ENCODE assay signal across 1 cellular context in genomic region chr20:50929299-50930138, GRCh38.
TF ChIP-seq lines count a peak whose summit lies in the region.

No MANE protein-coding gene starts in this region.

TF ChIP-seq in HepG2, 621 proteins besides CTCF, POLR2A, EP300 and RAD21 (continued from another document and continues in another):
- peak; percentile 84 for TF ChIP-seq ZSCAN25 (CRISPR knock-in tag; IDR thresholded peaks at IDR 0.05)
- TF ChIP-seq SATB2 (CRISPR knock-in tag; IDR thresholded peaks at IDR 0.05), result no peak
- peak; percentile 97 for TF ChIP-seq MIXL1 (CRISPR knock-in tag; IDR thresholded peaks at IDR 0.05)
- TF ChIP-seq, protein P1, sequence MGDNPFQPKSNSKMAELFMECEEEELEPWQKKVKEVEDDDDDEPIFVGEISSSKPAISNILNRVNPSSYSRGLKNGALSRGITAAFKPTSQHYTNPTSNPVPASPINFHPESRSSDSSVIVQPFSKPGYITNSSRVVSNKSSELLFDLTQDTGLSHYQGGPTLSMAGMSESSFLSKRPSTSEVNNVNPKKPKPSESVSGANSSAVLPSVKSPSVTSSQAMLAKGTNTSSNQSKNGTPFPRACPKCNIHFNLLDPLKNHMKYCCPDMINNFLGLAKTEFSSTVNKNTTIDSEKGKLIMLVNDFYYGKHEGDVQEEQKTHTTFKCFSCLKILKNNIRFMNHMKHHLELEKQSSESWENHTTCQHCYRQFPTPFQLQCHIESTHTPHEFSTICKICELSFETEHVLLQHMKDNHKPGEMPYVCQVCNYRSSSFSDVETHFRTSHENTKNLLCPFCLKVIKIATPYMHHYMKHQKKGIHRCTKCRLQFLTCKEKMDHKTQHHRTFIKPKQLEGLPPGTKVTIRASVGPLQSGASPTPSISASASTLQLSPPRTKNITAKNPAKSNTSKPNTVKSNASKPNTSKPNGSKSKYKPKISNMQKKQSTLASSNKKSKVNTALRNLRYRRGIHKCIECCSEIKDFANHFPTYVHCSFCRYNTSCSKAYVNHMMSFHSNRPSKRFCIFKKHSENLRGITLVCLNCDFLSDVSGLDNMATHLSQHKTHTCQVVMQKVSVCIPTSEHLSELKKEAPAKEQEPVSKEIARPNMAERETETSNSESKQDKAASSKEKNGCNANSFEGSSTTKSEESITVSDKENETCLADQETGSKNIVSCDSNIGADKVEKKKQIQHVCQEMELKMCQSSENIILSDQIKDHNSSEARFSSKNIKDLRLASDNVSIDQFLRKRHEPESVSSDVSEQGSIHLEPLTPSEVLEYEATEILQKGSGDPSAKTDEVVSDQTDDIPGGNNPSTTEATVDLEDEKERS (CRISPR knock-in tag; IDR thresholded peaks at IDR 0.05), result peak; percentile 97
- peak; percentile 90 for TF ChIP-seq KDM1A (CRISPR knock-in tag; IDR thresholded peaks at IDR 0.05)
- peak; percentile 97 for TF ChIP-seq HNF1B (CRISPR knock-in tag; IDR thresholded peaks at IDR 0.05)
- no peak for TF ChIP-seq SKIL (CRISPR knock-in tag; IDR thresholded peaks at IDR 0.05; ENCODE audit: borderline replicate concordance)
- no peak for TF ChIP-seq PCBP2 (optimal IDR thresholded peaks at IDR 0.05; ENCODE audit: low read depth, low read length, poor library complexity, severe bottlenecking)
- TF ChIP-seq SMARCC2 (IDR thresholded peaks at IDR 0.05), result 0 out of 2 replicates have a peak, but pooled peaks have one; percentile 33
- peak; percentile 93 for TF ChIP-seq FOXK1 (CRISPR knock-in tag; IDR thresholded peaks at IDR 0.05; ENCODE audit: borderline replicate concordance, low read depth)
- peak; percentile 82; the same call in 1 of the 2 replicates for TF ChIP-seq BORCS8-MEF2B (CRISPR knock-in tag; IDR thresholded peaks at IDR 0.05)
- no peak; the same call in 1 of the 2 replicates for TF ChIP-seq ZZZ3 (CRISPR knock-in tag; IDR thresholded peaks at IDR 0.05; ENCODE audit: borderline replicate concordance)
- no peak for TF ChIP-seq POLR2AphosphoS5 (IDR thresholded peaks at IDR 0.05; ENCODE audit: low read depth, low read length)
- TF ChIP-seq SCMH1 (CRISPR knock-in tag; IDR thresholded peaks at IDR 0.05; ENCODE audit: borderline replicate concordance), result no peak
- TF ChIP-seq ZNF567 (CRISPR knock-in tag; IDR thresholded peaks at IDR 0.05; ENCODE audit: borderline replicate concordance), result no peak
- no peak for TF ChIP-seq ZNF296 (CRISPR knock-in tag; conservative IDR thresholded peaks at IDR 0.05)
- TF ChIP-seq, protein P2, sequence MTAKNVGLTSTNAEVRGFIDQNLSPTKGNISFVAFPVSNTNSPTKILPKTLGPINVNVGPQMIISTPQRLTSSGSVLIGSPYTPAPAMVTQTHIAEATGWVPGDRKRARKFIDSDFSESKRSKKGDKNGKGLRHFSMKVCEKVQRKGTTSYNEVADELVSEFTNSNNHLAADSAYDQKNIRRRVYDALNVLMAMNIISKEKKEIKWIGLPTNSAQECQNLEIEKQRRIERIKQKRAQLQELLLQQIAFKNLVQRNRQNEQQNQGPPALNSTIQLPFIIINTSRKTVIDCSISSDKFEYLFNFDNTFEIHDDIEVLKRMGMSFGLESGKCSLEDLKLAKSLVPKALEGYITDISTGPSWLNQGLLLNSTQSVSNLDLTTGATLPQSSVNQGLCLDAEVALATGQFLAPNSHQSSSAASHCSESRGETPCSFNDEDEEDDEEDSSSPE (CRISPR knock-in tag; IDR thresholded peaks at IDR 0.05), result peak; percentile 72
- TF ChIP-seq U2AF2 (IDR thresholded peaks at IDR 0.05; ENCODE audit: low read depth, low read length), result no peak
- no peak for TF ChIP-seq GPN1 (CRISPR knock-in tag; IDR thresholded peaks at IDR 0.05; ENCODE audit: borderline replicate concordance)
- peak; percentile 99 for TF ChIP-seq ZNF614 (CRISPR knock-in tag; IDR thresholded peaks at IDR 0.05; ENCODE audit: borderline replicate concordance)
- peak; percentile 90 for TF ChIP-seq ZFX (CRISPR knock-in tag; IDR thresholded peaks at IDR 0.05; ENCODE audit: low read depth)
- peak; percentile 95; the same call in 1 of the 2 replicates for TF ChIP-seq ZNF788 (CRISPR knock-in tag; IDR thresholded peaks at IDR 0.05; ENCODE audit: borderline replicate concordance)
- no peak for TF ChIP-seq ZNF207 (IDR thresholded peaks at IDR 0.05; ENCODE audit: borderline replicate concordance)
- TF ChIP-seq, protein P3, sequence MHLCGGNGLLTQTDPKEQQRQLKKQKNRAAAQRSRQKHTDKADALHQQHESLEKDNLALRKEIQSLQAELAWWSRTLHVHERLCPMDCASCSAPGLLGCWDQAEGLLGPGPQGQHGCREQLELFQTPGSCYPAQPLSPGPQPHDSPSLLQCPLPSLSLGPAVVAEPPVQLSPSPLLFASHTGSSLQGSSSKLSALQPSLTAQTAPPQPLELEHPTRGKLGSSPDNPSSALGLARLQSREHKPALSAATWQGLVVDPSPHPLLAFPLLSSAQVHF (CRISPR knock-in tag; IDR thresholded peaks at IDR 0.05), result no peak
- TF ChIP-seq KDM5B (CRISPR knock-in tag; IDR thresholded peaks at IDR 0.05; ENCODE audit: borderline replicate concordance), result peak; percentile 74; the same call in 1 of the 2 replicates
- peak; percentile 76; the same call in 1 of the 2 replicates for TF ChIP-seq ZNF891 (CRISPR knock-in tag; IDR thresholded peaks at IDR 0.05)
- TF ChIP-seq, protein P4, sequence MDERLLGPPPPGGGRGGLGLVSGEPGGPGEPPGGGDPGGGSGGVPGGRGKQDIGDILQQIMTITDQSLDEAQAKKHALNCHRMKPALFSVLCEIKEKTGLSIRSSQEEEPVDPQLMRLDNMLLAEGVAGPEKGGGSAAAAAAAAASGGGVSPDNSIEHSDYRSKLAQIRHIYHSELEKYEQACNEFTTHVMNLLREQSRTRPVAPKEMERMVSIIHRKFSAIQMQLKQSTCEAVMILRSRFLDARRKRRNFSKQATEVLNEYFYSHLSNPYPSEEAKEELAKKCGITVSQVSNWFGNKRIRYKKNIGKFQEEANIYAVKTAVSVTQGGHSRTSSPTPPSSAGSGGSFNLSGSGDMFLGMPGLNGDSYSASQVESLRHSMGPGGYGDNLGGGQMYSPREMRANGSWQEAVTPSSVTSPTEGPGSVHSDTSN (CRISPR knock-in tag; IDR thresholded peaks at IDR 0.05), result no peak
- no peak for TF ChIP-seq PRMT3 (CRISPR knock-in tag; IDR thresholded peaks at IDR 0.05; ENCODE audit: borderline replicate concordance, low read depth)
- TF ChIP-seq THAP9 (CRISPR knock-in tag; IDR thresholded peaks at IDR 0.05; ENCODE audit: borderline replicate concordance), result peak; percentile 78; the same call in 1 of the 2 replicates
- TF ChIP-seq NR2C2 (CRISPR knock-in tag; IDR thresholded peaks at IDR 0.05; ENCODE audit: borderline replicate concordance), result peak; percentile 54; the same call in 1 of the 2 replicates
- peak; percentile 78 for TF ChIP-seq TBL1XR1 (IDR thresholded peaks at IDR 0.05; ENCODE audit: borderline replicate concordance, low read length, partially characterized antibody)
- no peak for TF ChIP-seq ZNF256 (CRISPR knock-in tag; conservative IDR thresholded peaks at IDR 0.05)
- TF ChIP-seq SOX6 (IDR thresholded peaks at IDR 0.05), result no peak
- TF ChIP-seq SOX6 (CRISPR knock-in tag; IDR thresholded peaks at IDR 0.05), result peak; percentile 78
- TF ChIP-seq, protein P5, sequence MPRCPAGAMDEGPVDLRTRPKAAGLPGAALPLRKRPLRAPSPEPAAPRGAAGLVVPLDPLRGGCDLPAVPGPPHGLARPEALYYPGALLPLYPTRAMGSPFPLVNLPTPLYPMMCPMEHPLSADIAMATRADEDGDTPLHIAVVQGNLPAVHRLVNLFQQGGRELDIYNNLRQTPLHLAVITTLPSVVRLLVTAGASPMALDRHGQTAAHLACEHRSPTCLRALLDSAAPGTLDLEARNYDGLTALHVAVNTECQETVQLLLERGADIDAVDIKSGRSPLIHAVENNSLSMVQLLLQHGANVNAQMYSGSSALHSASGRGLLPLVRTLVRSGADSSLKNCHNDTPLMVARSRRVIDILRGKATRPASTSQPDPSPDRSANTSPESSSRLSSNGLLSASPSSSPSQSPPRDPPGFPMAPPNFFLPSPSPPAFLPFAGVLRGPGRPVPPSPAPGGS (CRISPR knock-in tag; IDR thresholded peaks at IDR 0.05), result peak; percentile 68
- TF ChIP-seq ZNF766 (CRISPR knock-in tag; IDR thresholded peaks at IDR 0.05; ENCODE audit: borderline replicate concordance), result no peak
- TF ChIP-seq ZC3H13 (CRISPR knock-in tag; IDR thresholded peaks at IDR 0.05), result peak; percentile 67; the same call in 1 of the 2 replicates
- TF ChIP-seq CEBPG (CRISPR knock-in tag; IDR thresholded peaks at IDR 0.05), result peak; percentile 71; the same call in 1 of the 2 replicates
- TF ChIP-seq ZNF326 (CRISPR knock-in tag; IDR thresholded peaks at IDR 0.05; ENCODE audit: borderline replicate concordance), result no peak
- TF ChIP-seq ZNF816 (CRISPR knock-in tag; IDR thresholded peaks at IDR 0.05; ENCODE audit: borderline replicate concordance), result peak; percentile 6; the same call in 1 of the 2 replicates
- peak; percentile 68; the same call in 1 of the 2 replicates for TF ChIP-seq PHF20 (CRISPR knock-in tag; IDR thresholded peaks at IDR 0.05)
- no peak for TF ChIP-seq MAF1 (CRISPR knock-in tag; IDR thresholded peaks at IDR 0.05; ENCODE audit: borderline replicate concordance)
- no peak for TF ChIP-seq TEAD2 (CRISPR knock-in tag; IDR thresholded peaks at IDR 0.05)
- no peak for TF ChIP-seq MATR3 (CRISPR knock-in tag; IDR thresholded peaks at IDR 0.05)
- TF ChIP-seq, protein P6, sequence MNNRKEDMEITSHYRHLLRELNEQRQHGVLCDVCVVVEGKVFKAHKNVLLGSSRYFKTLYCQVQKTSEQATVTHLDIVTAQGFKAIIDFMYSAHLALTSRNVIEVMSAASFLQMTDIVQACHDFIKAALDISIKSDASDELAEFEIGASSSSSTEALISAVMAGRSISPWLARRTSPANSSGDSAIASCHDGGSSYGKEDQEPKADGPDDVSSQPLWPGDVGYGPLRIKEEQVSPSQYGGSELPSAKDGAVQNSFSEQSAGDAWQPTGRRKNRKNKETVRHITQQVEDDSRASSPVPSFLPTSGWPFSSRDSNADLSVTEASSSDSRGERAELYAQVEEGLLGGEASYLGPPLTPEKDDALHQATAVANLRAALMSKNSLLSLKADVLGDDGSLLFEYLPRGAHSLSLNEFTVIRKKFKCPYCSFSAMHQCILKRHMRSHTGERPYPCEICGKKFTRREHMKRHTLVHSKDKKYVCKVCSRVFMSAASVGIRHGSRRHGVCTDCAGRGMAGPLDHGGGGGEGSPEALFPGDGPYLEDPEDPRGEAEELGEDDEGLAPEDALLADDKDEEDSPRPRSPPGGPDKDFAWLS (CRISPR knock-in tag; IDR thresholded peaks at IDR 0.05; ENCODE audit: borderline replicate concordance), result no peak
- TF ChIP-seq HMGXB4 (CRISPR knock-in tag; IDR thresholded peaks at IDR 0.05; ENCODE audit: borderline replicate concordance in 1 of 2, low read depth in 1 of 2), result peak; percentile 100
- no peak for TF ChIP-seq ZBTB1 (CRISPR knock-in tag; IDR thresholded peaks at IDR 0.05; ENCODE audit: borderline replicate concordance)
- no peak for TF ChIP-seq ATF7 (IDR thresholded peaks at IDR 0.05)
- 0 out of 2 replicates have a peak, but pooled peaks have one; percentile 48 for TF ChIP-seq ATF7 (CRISPR knock-in tag; IDR thresholded peaks at IDR 0.05)
- no peak for TF ChIP-seq FOXJ3 (CRISPR knock-in tag; IDR thresholded peaks at IDR 0.05; ENCODE audit: borderline replicate concordance)
